Comparison of ENCODE assay signal across 17 cellular contexts in genomic region chr1:145805057-145805456, GRCh38.
"Had no signal": no experiment of that assay in that cellular context is flagged by ENCODE, and none has a peak within 500 bp of the region (broad histone marks: within the 10 kb centered on the region; RNA-seq: fewer than 3 reads in every experiment).

No MANE protein-coding gene starts in this region.

- H3K9me3 ChIP-seq: adrenal gland, heart left ventricle, left ventricle myocardium inferior, SK-N-SH, stomach, thyroid gland, vagina had no signal

- DNase-seq: activated CD4-positive, alpha-beta T cell treated with anti-CD3 and anti-CD28 coated beads, Interleukin-2, amount 50 U/mL, for 1 hour; activated CD4-positive, CD25-positive, alpha-beta regulatory T cell; activated naive CD4-positive, alpha-beta T cell treated with anti-CD3 and anti-CD28 coated beads, Interleukin-2, amount 10 ng/mL, durations not matched to agents 7 days and 5 days; adrenal gland; effector CD4-positive, alpha-beta T cell; heart left ventricle; islet precursor cell; left ventricle myocardium inferior; nucleus accumbens; SK-N-SH; stomach; thyroid gland had no signal

- FAIRE-seq: colon, endothelial cell of umbilical vein had no signal

- H3K27ac ChIP-seq: adrenal gland, heart left ventricle, left ventricle myocardium inferior, skin epidermis, stomach, thyroid gland, vagina had no signal

- H3K4me3 ChIP-seq: adrenal gland, heart left ventricle, left ventricle myocardium inferior, skin epidermis, stomach, thyroid gland, vagina had no signal

- H3K36me3 ChIP-seq: adrenal gland, left ventricle myocardium inferior, stomach, thyroid gland, vagina had no signal

- H3K27me3 ChIP-seq: adrenal gland, heart left ventricle, stomach, thyroid gland, vagina had no signal

- ATAC-seq: natural killer cell treated with Interleukin-12 subunit alpha and Interleukin-12 subunit beta and Interleukin-15 and Interleukin-18, amount 100 ng/mL, for 72 hours had no signal
